In genomic region chr1:96721382-96722160, GRCh38 we compare ENCODE assay signal across 8 cellular contexts. TPM values are rescaled to one million over a fixed set of nuclear protein-coding genes. Genes with fewer than 3 reads are reported as not detected.
DNase-seq lines count a peak whose midpoint lies in the region; ATAC-seq and TF ChIP-seq lines count a peak whose summit lies in the region.

TSS of gene PTBP2 (plus strand) at chr1:96721784. CDS start at chr1:96721865, 81 bp downstream.

- TF ChIP-seq CTCF in C4-2B (conservative IDR thresholded peaks at IDR 0.05): no peak
- no peak for TF ChIP-seq CTCF in right lobe of liver (IDR thresholded peaks at IDR 0.05)

- H3K4me1 ChIP-seq in right lobe of liver: peaks cover 0 to 14% (median 0%) of the 10 kb centered on the region in 4 donors

- H3K4me3 ChIP-seq in right lobe of liver: peak within 1 kb of the TSS; percentile 77 to 89 (median 87)

- H3K9me3 ChIP-seq in right lobe of liver: no peaks in the 10 kb centered on the region

- H3K27ac ChIP-seq in C4-2B (peak within 1 kb of the TSS; percentile 93), right lobe of liver (peak within 1 kb of the TSS; percentile 88 to 92 (median 91))

- peak; percentile 98 for ATAC-seq in GM19324 (IDR thresholded peaks at IDR 0.05; ENCODE audit: low FRiP score, unreplicated experiment)
- ATAC-seq in HG03457 (IDR thresholded peaks at IDR 0.05; ENCODE audit: unreplicated experiment): peak; percentile 95
- peak; percentile 89 to 94 (median 93) for ATAC-seq in right lobe of liver

- 0% methylated on average over 26 of the region's 77 CpGs for WGBS in right lobe of liver (ENCODE audit: insufficient coverage, low coverage, low lambda C conversion rate, missing lambda C conversion rate)

- no peaks in the 10 kb centered on the region for H3K27me3 ChIP-seq in right lobe of liver

- intact Hi-C loops in right lobe of liver (cut with DNase I): no loop called here

- DNase-seq in NCI-H526 treated with DMSO at 0.1 percent for 48 hours (lab: John Stamatoyannopoulos, UW) (peak; percentile 76), dermis blood vessel endothelial cell (peak; percentile 85), right lobe of liver (peak; percentile 80 to 87 (median 87))
- DNase-seq in activated CD4-positive, alpha-beta T cell treated with anti-CD3 and anti-CD28 coated beads, Interleukin-2, amount 50 U/mL, for 48 hours: peak; percentile 81 to 82
- peak; percentile 76 to 81 for DNase-seq in stimulated activated CD4-positive, alpha-beta T cell treated with anti-CD3 and anti-CD28 coated beads, Interleukin-4, amount 100 ng/mL, for 4 hours

- peak; percentile 22 for TF ChIP-seq POLR2A in right lobe of liver (IDR thresholded peaks at IDR 0.05)

- no peaks in the 10 kb centered on the region for H3K36me3 ChIP-seq in right lobe of liver

RNA-seq across cellular contexts. Expression of gene PTBP2, which starts in this region (rescaled TPM):
- total RNA-seq in dermis blood vessel endothelial cell (25.4 and 25.6 TPM in 2 replicates), right lobe of liver (10 to 100 TPM in 2 of 6 experiments, 1 to 10 TPM in 4; 3.6 to 20.1 (median 6.0) TPM)

Comparison
In these comparisons a context has a peak if more than half of its experiments do, and no peak if none do; other contexts are left out.
1. Peak in every context shown above with its lines: DNase-seq, ATAC-seq, H3K4me3 ChIP-seq and H3K27ac ChIP-seq.